Comparison of ENCODE assay signal across 1 cellular context in the genomic region with DNA sequence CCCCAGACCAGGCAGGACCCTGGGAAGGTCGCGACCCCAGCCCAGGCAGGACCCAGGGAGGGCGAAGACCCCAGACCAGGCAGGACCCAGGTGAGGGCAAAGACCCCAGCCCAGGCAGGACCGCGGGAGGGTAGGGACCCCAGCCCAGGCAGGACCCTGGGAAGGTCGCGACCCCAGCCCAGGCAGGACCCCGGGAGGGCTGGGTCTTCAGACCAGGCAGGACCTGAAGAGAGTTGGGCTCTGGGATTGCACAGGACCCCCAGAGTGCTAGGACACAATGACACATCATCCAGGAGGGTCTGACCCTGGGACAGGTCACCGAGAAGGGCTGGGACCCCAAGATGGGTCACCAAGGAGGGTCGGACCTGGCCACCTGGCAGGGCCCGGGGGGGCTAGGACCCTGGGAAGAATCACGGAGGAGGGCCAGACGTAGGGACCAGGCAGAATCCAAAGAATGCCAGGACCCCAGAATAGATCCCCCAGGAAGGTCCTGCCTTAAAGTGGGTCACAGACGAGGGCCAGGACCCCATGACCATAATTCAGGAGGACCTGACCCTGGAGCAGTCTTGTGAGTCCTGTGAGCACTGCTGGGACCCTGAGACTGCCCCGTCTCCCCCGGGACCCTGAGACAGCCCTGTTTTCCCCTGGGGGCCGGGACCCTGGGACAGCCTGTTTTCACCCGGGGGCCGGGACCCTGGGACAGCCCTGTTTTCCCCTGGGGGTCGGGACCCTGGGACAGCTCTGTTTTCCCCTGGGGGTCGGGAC.
TF ChIP-seq lines count a peak whose summit lies in the region.

No MANE protein-coding gene starts in this region.

TF ChIP-seq in WTC11, 78 proteins besides CTCF, POLR2A, EP300 and RAD21 (continued from another document):
- TF ChIP-seq, protein P1, sequence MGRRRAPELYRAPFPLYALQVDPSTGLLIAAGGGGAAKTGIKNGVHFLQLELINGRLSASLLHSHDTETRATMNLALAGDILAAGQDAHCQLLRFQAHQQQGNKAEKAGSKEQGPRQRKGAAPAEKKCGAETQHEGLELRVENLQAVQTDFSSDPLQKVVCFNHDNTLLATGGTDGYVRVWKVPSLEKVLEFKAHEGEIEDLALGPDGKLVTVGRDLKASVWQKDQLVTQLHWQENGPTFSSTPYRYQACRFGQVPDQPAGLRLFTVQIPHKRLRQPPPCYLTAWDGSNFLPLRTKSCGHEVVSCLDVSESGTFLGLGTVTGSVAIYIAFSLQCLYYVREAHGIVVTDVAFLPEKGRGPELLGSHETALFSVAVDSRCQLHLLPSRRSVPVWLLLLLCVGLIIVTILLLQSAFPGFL (CRISPR knock-in tag; IDR thresholded peaks at IDR 0.05; ENCODE audit: borderline replicate concordance), result no peak
- TF ChIP-seq ZNF263 (CRISPR knock-in tag; IDR thresholded peaks at IDR 0.05; ENCODE audit: low read depth) (no peak), MXD4 (CRISPR knock-in tag; IDR thresholded peaks at IDR 0.05; ENCODE audit: borderline replicate concordance) (no peak), ZNF423 (CRISPR knock-in tag; IDR thresholded peaks at IDR 0.05) (no peak), ELF4 (CRISPR knock-in tag; IDR thresholded peaks at IDR 0.05; ENCODE audit: low read depth) (no peak), KAT7 (CRISPR knock-in tag; IDR thresholded peaks at IDR 0.05; ENCODE audit: borderline replicate concordance) (no peak)
- TF ChIP-seq, protein P2, sequence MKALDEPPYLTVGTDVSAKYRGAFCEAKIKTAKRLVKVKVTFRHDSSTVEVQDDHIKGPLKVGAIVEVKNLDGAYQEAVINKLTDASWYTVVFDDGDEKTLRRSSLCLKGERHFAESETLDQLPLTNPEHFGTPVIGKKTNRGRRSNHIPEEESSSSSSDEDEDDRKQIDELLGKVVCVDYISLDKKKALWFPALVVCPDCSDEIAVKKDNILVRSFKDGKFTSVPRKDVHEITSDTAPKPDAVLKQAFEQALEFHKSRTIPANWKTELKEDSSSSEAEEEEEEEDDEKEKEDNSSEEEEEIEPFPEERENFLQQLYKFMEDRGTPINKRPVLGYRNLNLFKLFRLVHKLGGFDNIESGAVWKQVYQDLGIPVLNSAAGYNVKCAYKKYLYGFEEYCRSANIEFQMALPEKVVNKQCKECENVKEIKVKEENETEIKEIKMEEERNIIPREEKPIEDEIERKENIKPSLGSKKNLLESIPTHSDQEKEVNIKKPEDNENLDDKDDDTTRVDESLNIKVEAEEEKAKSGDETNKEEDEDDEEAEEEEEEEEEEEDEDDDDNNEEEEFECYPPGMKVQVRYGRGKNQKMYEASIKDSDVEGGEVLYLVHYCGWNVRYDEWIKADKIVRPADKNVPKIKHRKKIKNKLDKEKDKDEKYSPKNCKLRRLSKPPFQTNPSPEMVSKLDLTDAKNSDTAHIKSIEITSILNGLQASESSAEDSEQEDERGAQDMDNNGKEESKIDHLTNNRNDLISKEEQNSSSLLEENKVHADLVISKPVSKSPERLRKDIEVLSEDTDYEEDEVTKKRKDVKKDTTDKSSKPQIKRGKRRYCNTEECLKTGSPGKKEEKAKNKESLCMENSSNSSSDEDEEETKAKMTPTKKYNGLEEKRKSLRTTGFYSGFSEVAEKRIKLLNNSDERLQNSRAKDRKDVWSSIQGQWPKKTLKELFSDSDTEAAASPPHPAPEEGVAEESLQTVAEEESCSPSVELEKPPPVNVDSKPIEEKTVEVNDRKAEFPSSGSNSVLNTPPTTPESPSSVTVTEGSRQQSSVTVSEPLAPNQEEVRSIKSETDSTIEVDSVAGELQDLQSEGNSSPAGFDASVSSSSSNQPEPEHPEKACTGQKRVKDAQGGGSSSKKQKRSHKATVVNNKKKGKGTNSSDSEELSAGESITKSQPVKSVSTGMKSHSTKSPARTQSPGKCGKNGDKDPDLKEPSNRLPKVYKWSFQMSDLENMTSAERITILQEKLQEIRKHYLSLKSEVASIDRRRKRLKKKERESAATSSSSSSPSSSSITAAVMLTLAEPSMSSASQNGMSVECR (CRISPR knock-in tag; IDR thresholded peaks at IDR 0.05; ENCODE audit: borderline replicate concordance), result no peak
- TF ChIP-seq, protein P3, sequence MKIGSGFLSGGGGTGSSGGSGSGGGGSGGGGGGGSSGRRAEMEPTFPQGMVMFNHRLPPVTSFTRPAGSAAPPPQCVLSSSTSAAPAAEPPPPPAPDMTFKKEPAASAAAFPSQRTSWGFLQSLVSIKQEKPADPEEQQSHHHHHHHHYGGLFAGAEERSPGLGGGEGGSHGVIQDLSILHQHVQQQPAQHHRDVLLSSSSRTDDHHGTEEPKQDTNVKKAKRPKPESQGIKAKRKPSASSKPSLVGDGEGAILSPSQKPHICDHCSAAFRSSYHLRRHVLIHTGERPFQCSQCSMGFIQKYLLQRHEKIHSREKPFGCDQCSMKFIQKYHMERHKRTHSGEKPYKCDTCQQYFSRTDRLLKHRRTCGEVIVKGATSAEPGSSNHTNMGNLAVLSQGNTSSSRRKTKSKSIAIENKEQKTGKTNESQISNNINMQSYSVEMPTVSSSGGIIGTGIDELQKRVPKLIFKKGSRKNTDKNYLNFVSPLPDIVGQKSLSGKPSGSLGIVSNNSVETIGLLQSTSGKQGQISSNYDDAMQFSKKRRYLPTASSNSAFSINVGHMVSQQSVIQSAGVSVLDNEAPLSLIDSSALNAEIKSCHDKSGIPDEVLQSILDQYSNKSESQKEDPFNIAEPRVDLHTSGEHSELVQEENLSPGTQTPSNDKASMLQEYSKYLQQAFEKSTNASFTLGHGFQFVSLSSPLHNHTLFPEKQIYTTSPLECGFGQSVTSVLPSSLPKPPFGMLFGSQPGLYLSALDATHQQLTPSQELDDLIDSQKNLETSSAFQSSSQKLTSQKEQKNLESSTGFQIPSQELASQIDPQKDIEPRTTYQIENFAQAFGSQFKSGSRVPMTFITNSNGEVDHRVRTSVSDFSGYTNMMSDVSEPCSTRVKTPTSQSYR (CRISPR knock-in tag; IDR thresholded peaks at IDR 0.05), result no peak
- TF ChIP-seq, protein P4, sequence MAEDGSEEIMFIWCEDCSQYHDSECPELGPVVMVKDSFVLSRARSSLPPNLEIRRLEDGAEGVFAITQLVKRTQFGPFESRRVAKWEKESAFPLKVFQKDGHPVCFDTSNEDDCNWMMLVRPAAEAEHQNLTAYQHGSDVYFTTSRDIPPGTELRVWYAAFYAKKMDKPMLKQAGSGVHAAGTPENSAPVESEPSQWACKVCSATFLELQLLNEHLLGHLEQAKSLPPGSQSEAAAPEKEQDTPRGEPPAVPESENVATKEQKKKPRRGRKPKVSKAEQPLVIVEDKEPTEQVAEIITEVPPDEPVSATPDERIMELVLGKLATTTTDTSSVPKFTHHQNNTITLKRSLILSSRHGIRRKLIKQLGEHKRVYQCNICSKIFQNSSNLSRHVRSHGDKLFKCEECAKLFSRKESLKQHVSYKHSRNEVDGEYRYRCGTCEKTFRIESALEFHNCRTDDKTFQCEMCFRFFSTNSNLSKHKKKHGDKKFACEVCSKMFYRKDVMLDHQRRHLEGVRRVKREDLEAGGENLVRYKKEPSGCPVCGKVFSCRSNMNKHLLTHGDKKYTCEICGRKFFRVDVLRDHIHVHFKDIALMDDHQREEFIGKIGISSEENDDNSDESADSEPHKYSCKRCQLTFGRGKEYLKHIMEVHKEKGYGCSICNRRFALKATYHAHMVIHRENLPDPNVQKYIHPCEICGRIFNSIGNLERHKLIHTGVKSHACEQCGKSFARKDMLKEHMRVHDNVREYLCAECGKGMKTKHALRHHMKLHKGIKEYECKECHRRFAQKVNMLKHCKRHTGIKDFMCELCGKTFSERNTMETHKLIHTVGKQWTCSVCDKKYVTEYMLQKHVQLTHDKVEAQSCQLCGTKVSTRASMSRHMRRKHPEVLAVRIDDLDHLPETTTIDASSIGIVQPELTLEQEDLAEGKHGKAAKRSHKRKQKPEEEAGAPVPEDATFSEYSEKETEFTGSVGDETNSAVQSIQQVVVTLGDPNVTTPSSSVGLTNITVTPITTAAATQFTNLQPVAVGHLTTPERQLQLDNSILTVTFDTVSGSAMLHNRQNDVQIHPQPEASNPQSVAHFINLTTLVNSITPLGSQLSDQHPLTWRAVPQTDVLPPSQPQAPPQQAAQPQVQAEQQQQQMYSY (CRISPR knock-in tag; IDR thresholded peaks at IDR 0.05), result no peak
